Comparison of ENCODE assay signal across 15 cellular contexts in genomic region chr11:119974467-119974866, GRCh38.
"Had no signal": no experiment of that assay in that cellular context is flagged by ENCODE, and none has a peak within 500 bp of the region (broad histone marks: within the 10 kb centered on the region; RNA-seq: fewer than 3 reads in every experiment).

No MANE protein-coding gene starts in this region.

- DNase-seq: activated CD4-positive, alpha-beta T cell treated with anti-CD3 and anti-CD28 coated beads, Interleukin-2, amount 50 U/mL, for 4 hours; activated gamma-delta T cell; activated naive CD8-positive, alpha-beta T cell treated with anti-CD3 and anti-CD28 coated beads for 36 hours; activated T-cell treated with anti-CD3 and anti-CD28 coated beads, Interleukin-2, amount 50 U/mL, for 48 hours; colonic mucosa; effector CD4-positive, alpha-beta T cell; foreskin keratinocyte; lower lobe of right lung; naive thymus-derived CD4-positive, alpha-beta T cell; psoas muscle; stimulated activated CD4-positive, alpha-beta T cell treated with anti-CD3 and anti-CD28 coated beads, Interleukin-12 subunit alpha, Interleukin-12 subunit beta, amount 100 ng/mL, for 4 hours; stimulated activated naive CD8-positive, alpha-beta T cell treated with anti-CD3 and anti-CD28 coated beads, Interleukin-15, Interleukin-2, amounts not matched to agents 100 U/mL and 50 U/mL, for 24 hours; thyroid gland; uterus had no signal

- H3K27ac ChIP-seq: colonic mucosa, foreskin keratinocyte, lower lobe of right lung, psoas muscle, thyroid gland, uterus had no signal

- ATAC-seq: activated CD4-positive, CD25-positive, alpha-beta regulatory T cell treated with anti-CD3 and anti-CD28 coated beads, Interleukin-2, amount 50 U/mL, for 24 hours; foreskin keratinocyte; lower lobe of right lung; naive thymus-derived CD4-positive, alpha-beta T cell; stimulated activated naive CD8-positive, alpha-beta T cell treated with anti-CD3 and anti-CD28 coated beads, Interleukin-15, Interleukin-2, amounts not matched to agents 100 U/mL and 50 U/mL, for 24 hours had no signal
